3 cellular contexts compared by ENCODE assay signal in the genomic region with DNA sequence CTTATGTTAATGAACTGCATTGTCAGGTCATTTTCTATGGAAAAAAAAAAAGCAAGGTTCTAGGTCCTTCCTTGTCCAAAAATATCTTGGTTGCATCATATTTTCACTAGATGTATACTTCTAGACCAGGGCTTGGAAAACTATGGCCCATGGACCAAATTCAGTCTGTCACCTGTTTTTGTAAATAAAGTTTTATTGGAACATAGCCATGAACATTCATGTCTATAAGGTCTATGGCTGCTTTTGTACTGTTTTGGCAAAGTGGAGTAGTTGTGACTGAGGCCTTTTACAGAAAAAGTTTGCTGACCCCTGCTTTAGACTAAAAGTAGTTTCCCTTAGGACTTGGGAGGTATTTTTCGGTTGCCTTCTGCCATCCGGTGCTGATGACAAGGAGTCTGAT.
A peak's percentile ranks its signal among the peaks of the same experiment; 100 is the strongest.
TF ChIP-seq lines count a peak whose summit lies in the region.

No MANE protein-coding gene starts in this region.

TF ChIP-seq in HepG2, 621 proteins besides CTCF, POLR2A, EP300 and RAD21:
- no peak for TF ChIP-seq RORA (CRISPR knock-in tag; IDR thresholded peaks at IDR 0.05)
- TF ChIP-seq, protein P1, sequence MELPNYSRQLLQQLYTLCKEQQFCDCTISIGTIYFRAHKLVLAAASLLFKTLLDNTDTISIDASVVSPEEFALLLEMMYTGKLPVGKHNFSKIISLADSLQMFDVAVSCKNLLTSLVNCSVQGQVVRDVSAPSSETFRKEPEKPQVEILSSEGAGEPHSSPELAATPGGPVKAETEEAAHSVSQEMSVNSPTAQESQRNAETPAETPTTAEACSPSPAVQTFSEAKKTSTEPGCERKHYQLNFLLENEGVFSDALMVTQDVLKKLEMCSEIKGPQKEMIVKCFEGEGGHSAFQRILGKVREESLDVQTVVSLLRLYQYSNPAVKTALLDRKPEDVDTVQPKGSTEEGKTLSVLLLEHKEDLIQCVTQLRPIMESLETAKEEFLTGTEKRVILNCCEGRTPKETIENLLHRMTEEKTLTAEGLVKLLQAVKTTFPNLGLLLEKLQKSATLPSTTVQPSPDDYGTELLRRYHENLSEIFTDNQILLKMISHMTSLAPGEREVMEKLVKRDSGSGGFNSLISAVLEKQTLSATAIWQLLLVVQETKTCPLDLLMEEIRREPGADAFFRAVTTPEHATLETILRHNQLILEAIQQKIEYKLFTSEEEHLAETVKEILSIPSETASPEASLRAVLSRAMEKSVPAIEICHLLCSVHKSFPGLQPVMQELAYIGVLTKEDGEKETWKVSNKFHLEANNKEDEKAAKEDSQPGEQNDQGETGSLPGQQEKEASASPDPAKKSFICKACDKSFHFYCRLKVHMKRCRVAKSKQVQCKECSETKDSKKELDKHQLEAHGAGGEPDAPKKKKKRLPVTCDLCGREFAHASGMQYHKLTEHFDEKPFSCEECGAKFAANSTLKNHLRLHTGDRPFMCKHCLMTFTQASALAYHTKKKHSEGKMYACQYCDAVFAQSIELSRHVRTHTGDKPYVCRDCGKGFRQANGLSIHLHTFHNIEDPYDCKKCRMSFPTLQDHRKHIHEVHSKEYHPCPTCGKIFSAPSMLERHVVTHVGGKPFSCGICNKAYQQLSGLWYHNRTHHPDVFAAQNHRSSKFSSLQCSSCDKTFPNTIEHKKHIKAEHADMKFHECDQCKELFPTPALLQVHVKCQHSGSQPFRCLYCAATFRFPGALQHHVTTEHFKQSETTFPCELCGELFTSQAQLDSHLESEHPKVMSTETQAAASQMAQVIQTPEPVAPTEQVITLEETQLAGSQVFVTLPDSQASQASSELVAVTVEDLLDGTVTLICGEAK (IDR thresholded peaks at IDR 0.05), result peak; percentile 49
- TF ChIP-seq, protein P1 (CRISPR knock-in tag; IDR thresholded peaks at IDR 0.05), result peak; percentile 90

TF ChIP-seq in GM12878, 131 proteins besides CTCF, POLR2A, EP300 and RAD21:
- TF ChIP-seq, protein P1 (IDR thresholded peaks at IDR 0.05; ENCODE audit: borderline replicate concordance), result peak; percentile 36; the same call in 1 of the 2 replicates
- no peak for TF ChIP-seq IRF4 (IDR thresholded peaks at IDR 0.05; ENCODE audit: low read depth, low read length)
TF ChIP-seq in GM12878: peak in this region for 1.

TF ChIP-seq in K562, 482 proteins besides CTCF, POLR2A, EP300 and RAD21:
- no peak for TF ChIP-seq HNRNPK (IDR thresholded peaks at IDR 0.05; ENCODE audit: low read depth, low read length, poor library complexity, severe bottlenecking)
- TF ChIP-seq, protein P1 (IDR thresholded peaks at IDR 0.05), result peak; percentile 96
- TF ChIP-seq, protein P1 (CRISPR knock-in tag; IDR thresholded peaks at IDR 0.05), result peak; percentile 91
- no peak for TF ChIP-seq CEBPG (CRISPR knock-in tag; IDR thresholded peaks at IDR 0.05)
- TF ChIP-seq CEBPG (tag; conservative IDR thresholded peaks at IDR 0.05 in 1 of 2, IDR thresholded peaks at IDR 0.05 in 1 of 2), result peak; percentile 45 to 55; a peak in 3 of 4 replicates
